In the genomic region with DNA sequence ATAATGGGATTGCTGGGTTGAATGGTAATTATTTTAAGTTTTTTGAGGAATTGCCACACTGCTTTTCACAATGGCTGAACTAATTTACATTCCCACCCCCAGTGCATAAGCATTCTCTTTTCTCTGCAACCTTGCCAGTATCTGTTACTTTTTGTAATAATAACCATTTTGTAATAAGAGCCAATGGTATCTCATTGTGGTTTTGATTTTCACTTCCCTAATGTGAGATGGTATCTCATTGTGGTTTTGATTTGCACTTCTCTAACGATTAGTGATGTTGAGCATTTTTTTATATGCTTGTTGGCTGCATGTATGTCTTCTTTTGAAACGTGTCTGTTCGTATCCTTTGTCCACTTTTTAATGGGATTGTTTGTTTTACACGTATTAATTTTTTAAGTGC, we compare ENCODE assay signal across 1 cellular context.
TF ChIP-seq lines count a peak whose summit lies in the region.

No MANE protein-coding gene starts in this region.

TF ChIP-seq in HepG2, 621 proteins besides CTCF, POLR2A, EP300 and RAD21 (continued from another document):
- TF ChIP-seq FIP1L1 (IDR thresholded peaks at IDR 0.05; ENCODE audit: borderline replicate concordance, insufficient read depth, low read depth, low read length) (no peak), ZNF678 (CRISPR knock-in tag; IDR thresholded peaks at IDR 0.05) (no peak), NR2C2 (CRISPR knock-in tag; IDR thresholded peaks at IDR 0.05; ENCODE audit: borderline replicate concordance) (no peak), MED1 (CRISPR knock-in tag; IDR thresholded peaks at IDR 0.05) (no peak), SIX1 (CRISPR knock-in tag; IDR thresholded peaks at IDR 0.05; ENCODE audit: borderline replicate concordance) (no peak), ATF7-NPFF (CRISPR knock-in tag; IDR thresholded peaks at IDR 0.05; ENCODE audit: low read depth) (no peak)
- TF ChIP-seq, protein P1, sequence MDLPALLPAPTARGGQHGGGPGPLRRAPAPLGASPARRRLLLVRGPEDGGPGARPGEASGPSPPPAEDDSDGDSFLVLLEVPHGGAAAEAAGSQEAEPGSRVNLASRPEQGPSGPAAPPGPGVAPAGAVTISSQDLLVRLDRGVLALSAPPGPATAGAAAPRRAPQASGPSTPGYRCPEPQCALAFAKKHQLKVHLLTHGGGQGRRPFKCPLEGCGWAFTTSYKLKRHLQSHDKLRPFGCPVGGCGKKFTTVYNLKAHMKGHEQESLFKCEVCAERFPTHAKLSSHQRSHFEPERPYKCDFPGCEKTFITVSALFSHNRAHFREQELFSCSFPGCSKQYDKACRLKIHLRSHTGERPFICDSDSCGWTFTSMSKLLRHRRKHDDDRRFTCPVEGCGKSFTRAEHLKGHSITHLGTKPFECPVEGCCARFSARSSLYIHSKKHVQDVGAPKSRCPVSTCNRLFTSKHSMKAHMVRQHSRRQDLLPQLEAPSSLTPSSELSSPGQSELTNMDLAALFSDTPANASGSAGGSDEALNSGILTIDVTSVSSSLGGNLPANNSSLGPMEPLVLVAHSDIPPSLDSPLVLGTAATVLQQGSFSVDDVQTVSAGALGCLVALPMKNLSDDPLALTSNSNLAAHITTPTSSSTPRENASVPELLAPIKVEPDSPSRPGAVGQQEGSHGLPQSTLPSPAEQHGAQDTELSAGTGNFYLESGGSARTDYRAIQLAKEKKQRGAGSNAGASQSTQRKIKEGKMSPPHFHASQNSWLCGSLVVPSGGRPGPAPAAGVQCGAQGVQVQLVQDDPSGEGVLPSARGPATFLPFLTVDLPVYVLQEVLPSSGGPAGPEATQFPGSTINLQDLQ (CRISPR knock-in tag; IDR thresholded peaks at IDR 0.05): no peak
